In the genomic region with DNA sequence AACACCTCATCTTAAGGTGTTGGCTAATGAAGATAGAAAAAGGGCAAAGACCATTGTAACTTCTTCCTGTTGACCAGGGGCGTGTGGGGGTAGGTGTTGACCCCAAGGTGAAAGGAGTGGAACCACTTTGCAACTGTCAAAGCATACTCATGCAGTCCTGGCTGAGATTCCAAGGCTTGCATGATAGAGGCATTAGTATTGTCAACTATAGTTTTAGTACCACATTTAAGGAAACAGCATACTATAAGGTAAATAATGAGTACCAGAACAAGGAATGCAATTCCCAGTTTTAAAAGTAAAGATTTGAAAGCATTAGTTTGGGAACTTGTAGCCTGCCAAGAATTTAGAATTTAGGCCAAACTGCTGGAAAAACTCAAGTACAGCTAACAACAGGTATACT, we compare ENCODE assay signal across 1 cellular context.
TF ChIP-seq lines count a peak whose summit lies in the region.

No MANE protein-coding gene starts in this region.

TF ChIP-seq in IMR-90, 13 proteins besides CTCF, POLR2A, EP300 and RAD21 (continued from another document):
- no peak for TF ChIP-seq FOS (IDR thresholded peaks at IDR 0.05; ENCODE audit: low read depth, low read length)
- TF ChIP-seq RFX5 (IDR thresholded peaks at IDR 0.05; ENCODE audit: low read depth, low read length) = no peak
- TF ChIP-seq USF2 (IDR thresholded peaks at IDR 0.05; ENCODE audit: low read depth, low read length) = no peak
TF ChIP-seq in IMR-90: peak in this region for 0.
